1 cellular context compared by ENCODE assay signal in genomic region chr19:38977445-38978314, GRCh38.
TF ChIP-seq lines count a peak whose summit lies in the region.

No MANE protein-coding gene starts in this region.

TF ChIP-seq in K562, 482 proteins besides CTCF, POLR2A, EP300 and RAD21:
- TF ChIP-seq SMAD4 (CRISPR knock-in tag; conservative IDR thresholded peaks at IDR 0.05) (no peak), MLLT1 (IDR thresholded peaks at IDR 0.05) (no peak), RBM14 (IDR thresholded peaks at IDR 0.05; ENCODE audit: borderline replicate concordance, insufficient read depth, low read depth, low read length) (no peak), ERF (CRISPR knock-in tag; IDR thresholded peaks at IDR 0.05) (no peak), TBL1XR1 (IDR thresholded peaks at IDR 0.05; ENCODE audit: low read length in 2 of 2) (no peak), ZNF696 (CRISPR knock-in tag; conservative IDR thresholded peaks at IDR 0.05) (no peak), ZNF57 (CRISPR knock-in tag; IDR thresholded peaks at IDR 0.05) (no peak), PYGO2 (tag; IDR thresholded peaks at IDR 0.05) (no peak), MYC (IDR thresholded peaks at IDR 0.05; ENCODE audit: low read depth, low read length) (no peak), MYC (CRISPR knock-in tag; IDR thresholded peaks at IDR 0.05; ENCODE audit: borderline replicate concordance, low read depth) (no peak), NBN (IDR thresholded peaks at IDR 0.05; ENCODE audit: low read depth) (no peak), MIER1 (IDR thresholded peaks at IDR 0.05; ENCODE audit: low read depth) (no peak), SNAPC5 (CRISPR knock-in tag; IDR thresholded peaks at IDR 0.05) (no peak), CSDE1 (IDR thresholded peaks at IDR 0.05) (no peak), HMGXB4 (CRISPR knock-in tag; IDR thresholded peaks at IDR 0.05) (no peak), ZFPM2 (CRISPR knock-in tag; IDR thresholded peaks at IDR 0.05) (no peak), POLR2G (IDR thresholded peaks at IDR 0.05; ENCODE audit: low read depth, low read length) (no peak), CHAMP1 (IDR thresholded peaks at IDR 0.05) (no peak), BCL6 (CRISPR knock-in tag; IDR thresholded peaks at IDR 0.05) (no peak), POLR2AphosphoS2 (IDR thresholded peaks at IDR 0.05; ENCODE audit: low read length) (no peak), TSC22D4 (tag; IDR thresholded peaks at IDR 0.05) (no peak)
